Comparison of ENCODE assay signal across 14 cellular contexts in genomic region chr6:14584450-14584849, GRCh38.
DNase-seq lines count a peak whose midpoint lies in the region; ATAC-seq, FAIRE-seq and TF ChIP-seq lines count a peak whose summit lies in the region.
"Had no signal": no experiment of that assay in that cellular context is flagged by ENCODE, and none has a peak within 500 bp of the region (broad histone marks: within the 10 kb centered on the region; RNA-seq: fewer than 3 reads in every experiment).

No MANE protein-coding gene starts in this region.

- peak; percentile 71 for ATAC-seq in K562
- peak; percentile 96 for ATAC-seq in left colon

- H3K79me2 ChIP-seq in K562 (ENCODE audit: control insufficient read depth, insufficient read depth, low read length), result no peaks in the 10 kb centered on the region

- no peak overlapping the region for H2AFZ ChIP-seq in K562 (ENCODE audit: low read depth, low read length)

- peak in 1 of 2 experiments; percentile 48; a peak in 2 of 4 replicates for TF ChIP-seq RAD21 in K562 (CRISPR knock-in tag; conservative IDR thresholded peaks at IDR 0.05 in 1 of 2, IDR thresholded peaks at IDR 0.05 in 1 of 2)

- H3K9ac ChIP-seq in K562 (ENCODE audit: insufficient read depth in 1 of 2, low read depth in 2 of 2, low read length in 2 of 2), result no peak overlapping the region

- no TSS peak for BruUV-seq in K562 (replicated peaks; lab: Mats Ljungman, UMichigan)

- H3K4me3 ChIP-seq in AG04450 (ENCODE audit: low read depth, low read length), result no peak overlapping the region
- no peak overlapping the region for H3K4me3 ChIP-seq in K562
- H3K4me3 ChIP-seq in HAP-1, result no peak overlapping the region
- H3K4me3 ChIP-seq: SK-N-MC had no signal

- TF ChIP-seq POLR2A in K562 (conservative IDR thresholded peaks at IDR 0.05) (no peak), H54 (IDR thresholded peaks at IDR 0.05; ENCODE audit: low read depth, low read length) (no peak)

- no peak overlapping the region for H3K4me2 ChIP-seq in K562 (ENCODE audit: insufficient read depth, low read length)

- no peak overlapping the region for H3K4me3 Mint-ChIP-seq in glutamatergic neuron (ENCODE audit: unreplicated experiment)
- H3K4me3 Mint-ChIP-seq: B cell, mesothelial cell of epicardium had no signal

- H3K36me3 ChIP-seq in K562 (ENCODE audit: control insufficient read depth, insufficient read depth, low read length), result no peaks in the 10 kb centered on the region
- H3K36me3 ChIP-seq in HAP-1 (replicated peaks), result no peaks in the 10 kb centered on the region

- 44% methylated on average over 5 of the region's 5 CpGs for WGBS in K562 (ENCODE audit: insufficient coverage, low coverage, missing lambda C conversion rate)

- H3K27ac ChIP-seq in AG04450 (ENCODE audit: low read depth, low read length) (no peak overlapping the region), K562 (ENCODE audit: extremely low read depth, low read depth, low read length) (no peak overlapping the region)
- H3K27ac ChIP-seq: SK-N-MC had no signal

- intact Hi-C loops in K562 (cut with micrococcal nuclease), result no loop called here
- intact Hi-C loops in left colon (cut with DNase I, micrococcal nuclease), result no loop called here

- TF ChIP-seq CTCF in AG04450 (IDR thresholded peaks at IDR 0.05; ENCODE audit: low read depth, low read length) (0 out of 2 replicates have a peak, but pooled peaks have one; percentile 14), K562 (IDR thresholded peaks at IDR 0.05 in 2 of 3, conservative IDR thresholded peaks at IDR 0.05 in 1 of 3; ENCODE audit: insufficient read depth in 2 of 3, low read depth in 1 of 3, low read length in 3 of 3) (peak in 2 of 3 experiments; percentile 20 to 43; a peak in 2 of 6 replicates), glutamatergic neuron (IDR thresholded peaks at IDR 0.05; ENCODE audit: partially characterized antibody, unreplicated experiment) (no peak)

- CTCF ChIA-PET in AG04450 (lab: Charles Lee) (no interaction called here), K562 (lab: Yijun Ruan, JAX; ENCODE audit: low intra/inter-chr PET ratio) (interaction anchor here (0.5 kb wide), 1 partner anchor 366 kb away, joined by 3 read pairs; no protein-coding TSS in a partner anchor)

- TF ChIP-seq EP300 in K562 (IDR thresholded peaks at IDR 0.05; ENCODE audit: low read length), result no peak

- H3K27me3 Mint-ChIP-seq in glutamatergic neuron (ENCODE audit: unreplicated experiment), result peaks cover 4% of the 10 kb centered on the region
- H3K27me3 Mint-ChIP-seq: B cell had no signal

- H3K36me3 Mint-ChIP-seq in glutamatergic neuron (ENCODE audit: unreplicated experiment), result no peaks in the 10 kb centered on the region
- H3K36me3 Mint-ChIP-seq: mesothelial cell of epicardium had no signal

- peaks cover 1% of the 10 kb centered on the region for H3K27me3 ChIP-seq in AG04450 (ENCODE audit: control insufficient read depth, insufficient read depth, low read length)
- no peaks in the 10 kb centered on the region for H3K27me3 ChIP-seq in K562 (ENCODE audit: control insufficient read depth in 2 of 2, insufficient read depth in 2 of 2, low read length in 2 of 2)
- peaks cover 3% of the 10 kb centered on the region; the same call in 1 of the 2 replicates for H3K27me3 ChIP-seq in HAP-1 (ENCODE audit: low read depth)

- peaks cover 0 to 5% of the 10 kb centered on the region in 2 experiments; a peak in 1 of 5 replicates for H3K4me1 ChIP-seq in K562 (replicated peaks in 1 of 2; ENCODE audit: control insufficient read depth in 2 of 2, insufficient read depth in 2 of 2, low read length in 2 of 2)
- H3K4me1 ChIP-seq in HAP-1, result no peaks in the 10 kb centered on the region

- DNase-seq in AG04450 (ENCODE audit: low read depth, low spot score) (no peak), HTR-8/SVneo (ENCODE audit: insufficient read length, low spot score) (peak; percentile 6), K562 (ENCODE audit: extremely low read depth in 1 of 4, low spot score in 3 of 4) (peak in 2 of 4 experiments; percentile 11 to 21), left colon (peak in 1 of 2 donors; percentile 18), glutamatergic neuron (no peak), H54 (ENCODE audit: insufficient read length, low spot score) (no peak), mesenteric fat pad (ENCODE audit: low spot score) (no peak), HAP-1 (ENCODE audit: low spot score in 2 of 2) (no peak)
- DNase-seq: aorta, DMS79 treated with DMSO at 0.1 percent for 48 hours, nucleus accumbens had no signal

- no peaks in the 10 kb centered on the region for H3K4me1 Mint-ChIP-seq in glutamatergic neuron (ENCODE audit: low read depth, unreplicated experiment)

- H3K9me1 ChIP-seq in K562 (ENCODE audit: control insufficient read depth, insufficient read depth, low read length), result no peaks in the 10 kb centered on the region

- POLR2A ChIA-PET in AG04450 (lab: Yijun Ruan, JAX), result no interaction called here
- POLR2A ChIA-PET in K562 (lab: Yijun Ruan, JAX), result no interaction called here

- no peaks in the 10 kb centered on the region for H4K20me1 ChIP-seq in K562 (replicated peaks; ENCODE audit: control insufficient read depth, insufficient read depth, low read length)

- no peaks in the 10 kb centered on the region for H3K9me3 ChIP-seq in AG04450 (ENCODE audit: control insufficient read depth, insufficient read depth, low read length)
- no peaks in the 10 kb centered on the region for H3K9me3 ChIP-seq in K562 (replicated peaks; ENCODE audit: control insufficient read depth, insufficient read depth, low read depth, low read length)
- H3K9me3 ChIP-seq in HAP-1, result no peaks in the 10 kb centered on the region

- no peak for FAIRE-seq in HTR-8/SVneo (lab: Jason Lieb, UNC)
- no peak for FAIRE-seq in K562 (lab: Jason Lieb, UNC)
- FAIRE-seq in H54 (lab: Jason Lieb, UNC), result no peak

- peaks cover 2% of the 10 kb centered on the region for H3K9me3 Mint-ChIP-seq in glutamatergic neuron (ENCODE audit: unreplicated experiment)

- no peak overlapping the region for H3K27ac Mint-ChIP-seq in glutamatergic neuron (ENCODE audit: unreplicated experiment)
- H3K27ac Mint-ChIP-seq: mesothelial cell of epicardium had no signal

- in situ Hi-C loops in K562 (cut with MboI) (no loop called here), HAP-1 (cut with MboI; ENCODE audit: low sequenced_read_pairs) (no loop called here)

TF ChIP-seq in K562, 482 proteins besides CTCF, POLR2A, EP300 and RAD21:
- TF ChIP-seq ZNF644 (tag; IDR thresholded peaks at IDR 0.05; ENCODE audit: low read depth) (no peak), SMC3 (conservative IDR thresholded peaks at IDR 0.05; ENCODE audit: insufficient read depth, low read depth, low read length) (peak; percentile 27; the same call in 1 of the 2 replicates)
